In genomic region chr15:100041380-100041779, GRCh38 we compare ENCODE assay signal across 31 cellular contexts.
"Had no signal": no experiment of that assay in that cellular context is flagged by ENCODE, and none has a peak within 500 bp of the region (broad histone marks: within the 10 kb centered on the region; RNA-seq: fewer than 3 reads in every experiment).

No MANE protein-coding gene starts in this region.

- H3K4me3 ChIP-seq: gastrocnemius medialis, hepatocyte, ovary, prostate gland, skin epidermis, testis, transverse colon had no signal

- H3K27ac ChIP-seq: brain microvascular endothelial cell, hepatocyte, ovary, prostate gland, skin epidermis, testis, transverse colon had no signal

- H3K4me1 ChIP-seq: testis had no signal

- FAIRE-seq: astrocyte, colon, urothelium cell line had no signal

- H3K79me2 ChIP-seq: hepatocyte had no signal

- H3K27me3 ChIP-seq: brain microvascular endothelial cell, gastrocnemius medialis, hepatocyte, ovary, testis, transverse colon had no signal

- H3K36me3 ChIP-seq: brain microvascular endothelial cell, gastrocnemius medialis, ovary, prostate gland, transverse colon had no signal

- ATAC-seq: gastrocnemius medialis; left cardiac atrium; left ventricle myocardium superior; sciatic nerve; stimulated activated naive CD8-positive, alpha-beta T cell treated with anti-CD3 and anti-CD28 coated beads, Interleukin-15, Interleukin-2, amounts not matched to agents 100 U/mL and 50 U/mL, for 24 hours had no signal

- H2AFZ ChIP-seq: hepatocyte had no signal

- H3K4me2 ChIP-seq: hepatocyte had no signal

- H3K9me3 ChIP-seq: gastrocnemius medialis, ovary, prostate gland, testis, transverse colon had no signal

- DNase-seq: activated CD4-positive, alpha-beta T cell treated with anti-CD3 and anti-CD28 coated beads for 4 hours; activated CD4-positive, alpha-beta T cell treated with anti-CD3 and anti-CD28 coated beads, Interleukin-2, amount 50 U/mL, for 48 hours; activated CD8-positive, alpha-beta memory T cell treated with anti-CD3 and anti-CD28 coated beads, Interleukin-2, amount 50 U/mL, for 4 hours; activated gamma-delta T cell; activated naive CD4-positive, alpha-beta T cell treated with anti-CD3 and anti-CD28 coated beads, Interleukin-2, amount 10 ng/mL, durations not matched to agents 7 days and 5 days; activated naive CD8-positive, alpha-beta T cell treated with anti-CD3 and anti-CD28 coated beads, Interleukin-2, amount 10 ng/mL, durations not matched to agents 7 days and 5 days; activated T-cell treated with anti-CD3 and anti-CD28 coated beads, Interleukin-2, amount 50 U/mL, for 1 hour; amniotic stem cell; brain microvascular endothelial cell; caudate nucleus; effector memory CD4-positive, alpha-beta T cell; erythroblast; gastrocnemius medialis; left cardiac atrium; left ventricle myocardium superior; naive B cell; nephron progenitor cell; ovary; retina; stimulated activated CD4-positive, alpha-beta T cell treated with anti-CD3 and anti-CD28 coated beads, Interleukin-12 subunit alpha, Interleukin-12 subunit beta, amount 100 ng/mL, for 4 hours; stimulated activated CD4-positive, alpha-beta T cell treated with anti-CD3 and anti-CD28 coated beads, Interleukin-4, amount 100 ng/mL, for 1 hour; stimulated activated naive CD8-positive, alpha-beta T cell treated with anti-CD3 and anti-CD28 coated beads, Interleukin-15, Interleukin-2, amounts not matched to agents 100 U/mL and 50 U/mL, for 24 hours; testis; transverse colon had no signal
